8 cellular contexts compared by ENCODE assay signal in the genomic region with DNA sequence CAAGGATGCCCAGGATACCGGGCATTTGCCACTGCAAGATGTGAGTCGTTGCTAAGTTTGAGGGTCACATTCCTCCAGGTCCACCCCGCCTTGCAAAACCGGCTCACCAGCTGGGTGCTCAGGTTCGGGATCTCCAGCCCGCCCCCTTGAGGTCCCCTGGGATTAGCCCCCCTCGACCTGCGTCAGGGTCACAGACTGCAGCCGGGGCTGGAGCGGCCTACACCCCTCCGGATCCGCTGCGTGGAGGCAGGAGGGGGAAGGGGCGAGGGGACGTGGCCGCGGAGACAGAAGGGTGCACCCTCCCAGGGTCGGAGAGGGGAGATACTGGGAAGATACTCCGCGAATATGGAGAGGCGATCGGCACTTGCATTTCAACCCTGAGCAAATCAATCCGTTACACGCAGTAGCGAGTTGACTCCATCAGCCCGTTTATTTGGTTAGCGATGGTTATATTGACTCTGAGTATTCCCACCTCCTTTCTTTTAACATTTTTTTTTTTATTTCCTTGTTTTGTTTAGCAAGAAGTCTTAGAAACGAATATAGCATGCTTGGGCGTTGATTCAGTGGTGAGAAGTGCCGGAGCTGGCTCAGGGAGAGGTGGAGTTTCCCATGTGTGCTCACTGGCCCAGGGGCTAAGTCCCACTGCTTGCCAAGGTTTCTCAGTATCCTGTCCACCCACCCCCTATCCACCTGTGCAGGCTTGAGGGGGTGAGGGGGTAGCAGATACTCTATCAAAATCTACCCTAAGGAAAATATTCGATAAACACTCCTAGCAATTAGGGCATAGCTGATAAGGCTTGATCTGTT. TPM values are rescaled to one million over a fixed set of nuclear protein-coding genes. Genes with fewer than 3 reads are reported as not detected.
A peak's percentile ranks its signal among the peaks of the same experiment; 100 is the strongest.
DNase-seq lines count a peak whose midpoint lies in the region; ATAC-seq, FAIRE-seq and TF ChIP-seq lines count a peak whose summit lies in the region.

No MANE protein-coding gene starts in this region.

- H3K9ac ChIP-seq in IMR-90 (ENCODE audit: low read depth, low read length) (peak overlapping the region; percentile 64), duodenal mucosa (ENCODE audit: low read depth in 1 of 2, low read length in 2 of 2) (peak overlapping the region; percentile 84 to 87), HepG2 (ENCODE audit: insufficient read depth, low read depth, low read length) (peak overlapping the region; percentile 83)

- CTCF ChIA-PET in IMR-90 (lab: Yijun Ruan, JAX) = no interaction called here
- CTCF ChIA-PET in HepG2 (lab: Yijun Ruan, JAX; ENCODE audit: low intra/inter-chr PET ratio, low total read pairs) = interaction anchor here (2.0 kb wide), 1 partner anchor 31 kb away, joined by 5 read pairs; no protein-coding TSS in a partner anchor

- H2AK9ac ChIP-seq in IMR-90 (replicated peaks; ENCODE audit: low read depth, low read length, poor library complexity) = peak overlapping the region; percentile 8

- WGBS in IMR-90 (ENCODE audit: extremely low coverage in 2 of 2, insufficient read length in 1 of 2), 2 experiments = 0% methylated on average over 1 of the region's 31 CpGs; no CpG with 5 or more reads in 1 of the 2 experiments
- 2% methylated on average over 13 of the region's 31 CpGs for WGBS in HepG2 (ENCODE audit: low lambda C conversion rate)
- 1 to 4% (median 2%) methylated on average over 25 to 31 of the region's 31 CpGs for WGBS in stomach, 5 donors

- peak; percentile 68 for FAIRE-seq in HepG2 (lab: Jason Lieb, UNC)

- H3K4me3 ChIP-seq in IMR-90 (ENCODE audit: insufficient read depth, low read depth, low read length) (peak overlapping the region; percentile 63), duodenal mucosa (ENCODE audit: low read depth in 1 of 2, low read length in 2 of 2) (peak overlapping the region; percentile 93 to 97), HepG2 (replicated peaks in 1 of 3; ENCODE audit: insufficient read depth in 1 of 3, low read depth in 2 of 3, low read length in 3 of 3) (peak overlapping the region; percentile 87 to 97 (median 89)), stomach (peak overlapping the region; percentile 69 to 99 (median 96))

- DNase-seq in G401 (ENCODE audit: low spot score) = peak; percentile 50
- DNase-seq in IMR-90 = peak; percentile 75
- DNase-seq in HepG2 (ENCODE audit: low spot score) = peak; percentile 37
- no peak for DNase-seq in stomach
- DNase-seq in OCI-M2 (lab: John Stamatoyannopoulos, UW; ENCODE audit: unreplicated experiment) = no peak

- no peak for TF ChIP-seq RAD21 in IMR-90 (IDR thresholded peaks at IDR 0.05; ENCODE audit: low read length)
- TF ChIP-seq RAD21 in HepG2 (CRISPR knock-in tag; IDR thresholded peaks at IDR 0.05) = no peak

- H3K18ac ChIP-seq in IMR-90 (ENCODE audit: low read depth, low read length) = peak overlapping the region; percentile 11; the same call in 1 of the 2 replicates

- H2AFZ ChIP-seq in IMR-90 (replicated peaks; ENCODE audit: low read length, poor library complexity) (peak overlapping the region; percentile 98), HepG2 (ENCODE audit: low read length) (no peak overlapping the region)

- peak overlapping the region; percentile 35; the same call in 1 of the 2 replicates for H2AK5ac ChIP-seq in IMR-90 (ENCODE audit: low read depth, low read length)

- TF ChIP-seq POLR2A in IMR-90 (IDR thresholded peaks at IDR 0.05; ENCODE audit: low read depth, low read length) (no peak), HepG2 (IDR thresholded peaks at IDR 0.05; ENCODE audit: insufficient read depth in 1 of 2, low read depth in 2 of 2, low read length in 2 of 2) (no peak), stomach (IDR thresholded peaks at IDR 0.05) (no peak)

- POLR2A ChIA-PET in IMR-90 (lab: Charles Lee; ENCODE audit: unreplicated experiment) (interaction anchor here (0.5 to 0.6 kb wide), 2 partner anchors 419 to 1279 kb away, joined by 3 to 15 read pairs; no protein-coding TSS in a partner anchor), HepG2 (lab: Yijun Ruan, JAX) (interaction anchor here (0.6 to 1.9 kb wide), 4 partner anchors 27 to 182 kb away, joined by 3 to 6 read pairs (median 4); a partner anchor contains a TSS)

- H2BK120ac ChIP-seq in IMR-90 (ENCODE audit: low read depth, low read length) = no peak overlapping the region

- H3K79me2 ChIP-seq in HepG2 (ENCODE audit: insufficient read depth, low read length) = peaks cover 32% of the 10 kb centered on the region

- H2BK15ac ChIP-seq in IMR-90 (ENCODE audit: low read depth, low read length) = no peak overlapping the region

- H3K36me3 ChIP-seq in IMR-90 (ENCODE audit: control insufficient read depth, insufficient read depth, low read length) = no peaks in the 10 kb centered on the region
- H3K36me3 ChIP-seq in duodenal mucosa (ENCODE audit: control insufficient read depth in 1 of 2, insufficient read depth in 2 of 2, low read length in 2 of 2) = no peaks in the 10 kb centered on the region
- no peaks in the 10 kb centered on the region for H3K36me3 ChIP-seq in HepG2 (replicated peaks in 1 of 2; ENCODE audit: control insufficient read depth in 1 of 2, insufficient read depth in 2 of 2, low read length in 2 of 2)
- no peaks in the 10 kb centered on the region for H3K36me3 ChIP-seq in stomach

- H4K91ac ChIP-seq in IMR-90 (ENCODE audit: insufficient read depth, low read depth, low read length) = no peak overlapping the region

- peak overlapping the region; percentile 36 to 51; a peak in 2 of 4 replicates for H4K8ac ChIP-seq in IMR-90 (ENCODE audit: low read depth in 2 of 2, low read length in 2 of 2)

- TF ChIP-seq EP300 in HepG2 (IDR thresholded peaks at IDR 0.05; ENCODE audit: low read depth in 2 of 2, low read length in 2 of 2) (no peak), HepG2 (CRISPR knock-in tag; IDR thresholded peaks at IDR 0.05; ENCODE audit: borderline replicate concordance) (no peak), stomach (IDR thresholded peaks at IDR 0.05) (no peak)

- ATAC-seq in GM21515 (IDR thresholded peaks at IDR 0.05; ENCODE audit: unreplicated experiment) = peak; percentile 25
- peak; percentile 42 for ATAC-seq in IMR-90 (ENCODE audit: low read depth)
- ATAC-seq in HepG2 = peak; percentile 66

- H3K4ac ChIP-seq in IMR-90 (ENCODE audit: low read depth, low read length) = peak overlapping the region; percentile 82

- H4K5ac ChIP-seq in IMR-90 (ENCODE audit: low read depth, low read length) = peak overlapping the region; percentile 13; the same call in 1 of the 2 replicates

- H3K4me2 ChIP-seq in IMR-90 (ENCODE audit: low read depth, low read length) (peak overlapping the region; percentile 91), HepG2 (ENCODE audit: low read depth, low read length) (peak overlapping the region; percentile 90)

- dilution Hi-C loops in IMR-90 (cut with HindIII; ENCODE audit: low sequenced_read_pairs, unreplicated experiment) = no loop called here

- peak overlapping the region; percentile 5; the same call in 1 of the 2 replicates for H3K23ac ChIP-seq in IMR-90 (ENCODE audit: low read depth, low read length)

- H3K9me3 ChIP-seq in IMR-90 (ENCODE audit: control insufficient read depth, insufficient read depth, low read length) = no peaks in the 10 kb centered on the region
- H3K9me3 ChIP-seq in duodenal mucosa (ENCODE audit: control insufficient read depth in 1 of 2, low read length in 2 of 2) = no peaks in the 10 kb centered on the region
- no peaks in the 10 kb centered on the region for H3K9me3 ChIP-seq in HepG2 (ENCODE audit: low read length)
- H3K9me3 ChIP-seq in stomach = no peaks in the 10 kb centered on the region

- H4K20me1 ChIP-seq in IMR-90 (ENCODE audit: insufficient read depth, low read length) = peaks cover 9% of the 10 kb centered on the region
- no peaks in the 10 kb centered on the region for H4K20me1 ChIP-seq in HepG2 (ENCODE audit: insufficient read depth, low read length)

- 0 out of 2 replicates have a peak, but pooled peaks have one; percentile 7 for TF ChIP-seq CTCF in IMR-90 (conservative IDR thresholded peaks at IDR 0.05; ENCODE audit: low read depth, low read length)
- TF ChIP-seq CTCF in VCaP (conservative IDR thresholded peaks at IDR 0.05) = peak; percentile 35; the same call in 1 of the 2 replicates
- peak; percentile 75 for TF ChIP-seq CTCF in HepG2 (CRISPR knock-in tag; IDR thresholded peaks at IDR 0.05)
- no peak for TF ChIP-seq CTCF in stomach (IDR thresholded peaks at IDR 0.05)

- BruUV-seq in IMR-90 (replicated peaks; lab: Mats Ljungman, UMichigan) = no TSS peak
- BruUV-seq in HepG2 (replicated peaks; lab: Mats Ljungman, UMichigan) = no TSS peak

- in situ Hi-C loops in G401 (cut with HindIII; ENCODE audit: low sequenced_read_pairs) (no loop called here), IMR-90 (cut with MboI; ENCODE audit: low sequenced_read_pairs) (no loop called here), HepG2 (cut with HindIII; ENCODE audit: extremely low pct_ligation_motif_present, low pct_unique_long_range_greater_than_20kb) (no loop called here)

- no peak overlapping the region; the same call in 1 of the 2 replicates for H3K14ac ChIP-seq in IMR-90 (replicated peaks; ENCODE audit: low read depth, low read length)

- H2BK5ac ChIP-seq in IMR-90 (ENCODE audit: low read depth, low read length, poor library complexity, severe bottlenecking) = peak overlapping the region; percentile 29

- H3K27me3 ChIP-seq in IMR-90 (ENCODE audit: control insufficient read depth, insufficient read depth, low read length) (no peaks in the 10 kb centered on the region; the same call in 1 of the 2 replicates), duodenal mucosa (ENCODE audit: control insufficient read depth in 1 of 2, insufficient read depth in 2 of 2, low read length in 2 of 2) (no peaks in the 10 kb centered on the region), HepG2 (ENCODE audit: control insufficient read depth in 1 of 2, insufficient read depth in 2 of 2, low read length in 2 of 2) (no peaks in the 10 kb centered on the region; a peak in 1 of 5 replicates), stomach (no peaks in the 10 kb centered on the region)

- H3K27ac ChIP-seq in IMR-90 (ENCODE audit: insufficient read depth, low read length) (peak overlapping the region; percentile 54), VCaP (peak overlapping the region; percentile 92), duodenal mucosa (ENCODE audit: low read depth, low read length) (peak overlapping the region; percentile 87), HepG2 (ENCODE audit: extremely low read length, insufficient read depth, low read length) (peak overlapping the region; percentile 91), stomach (peak overlapping the region; percentile 95 to 98 (median 96))

- intact Hi-C loops in IMR-90 (cut with micrococcal nuclease) (no loop called here), HepG2 (cut with micrococcal nuclease; ENCODE audit: unreplicated experiment) (loop anchor here (5.0 kb wide), 1 partner anchor 37 kb away; a partner anchor contains a TSS), stomach (cut with DNase I; ENCODE audit: low total_unique reads) (no loop called here)

- H2BK20ac ChIP-seq in IMR-90 (ENCODE audit: low read depth, low read length) = no peak overlapping the region

- no peaks in the 10 kb centered on the region for H3K9me1 ChIP-seq in IMR-90 (ENCODE audit: insufficient read depth, low read length)

- peaks cover 12 to 34% of the 10 kb centered on the region in 2 experiments for H3K79me1 ChIP-seq in IMR-90 (ENCODE audit: low read depth in 1 of 2, low read length in 2 of 2)

- peaks cover 1% of the 10 kb centered on the region for H3K4me1 ChIP-seq in IMR-90 (ENCODE audit: control insufficient read depth, insufficient read depth, low read length)
- peaks cover 18 to 39% of the 10 kb centered on the region in 2 donors for H3K4me1 ChIP-seq in duodenal mucosa (ENCODE audit: control insufficient read depth in 1 of 2, insufficient read depth in 2 of 2, low read length in 2 of 2)
- H3K4me1 ChIP-seq in HepG2 (ENCODE audit: insufficient read depth, low read length) = peaks cover 63% of the 10 kb centered on the region
- H3K4me1 ChIP-seq in stomach = peaks cover 14 to 51% (median 30%) of the 10 kb centered on the region in 4 donors

- no peak overlapping the region for H3K56ac ChIP-seq in IMR-90 (ENCODE audit: extremely low read depth, insufficient read depth, low read length)

RNA-seq across cellular contexts. Expression of a gene that starts 1.0 kb away (rescaled TPM):
- 3.3 and 6.8 TPM in 2 replicates for total RNA-seq in G401 (2014; rRNA removed; shearing (Covaris generic))
- total RNA-seq in IMR-90 (2012; rRNA removed) (6.3 and 7.2 TPM in 2 replicates), HepG2 (2016; rRNA removed; fragmentation: Illumina TruSeq; extraction: Trizol) (5.1 TPM in 2 replicates), stomach (10 to 100 TPM in 3 of 5 donors, 1 to 10 TPM in 1, not detected in 1; 8.2 to 22.5 (median 12.6) TPM)
- polyA plus RNA-seq in IMR-90 (2012; rRNA removed) (10.9 and 13.9 TPM in 2 replicates), HepG2 (2011; rRNA removed) (22.7 and 24.1 TPM in 2 replicates), stomach (1 to 10 TPM; 7.5 to 9.2 (median 8.8) TPM)
- polyA plus RNA-seq in IMR-90 (2012; cell fraction: cytosol; rRNA removed) = 4.7 and 5.3 TPM in 2 replicates
- polyA plus RNA-seq in IMR-90 (2012; cell fraction: nucleus; rRNA removed; ENCODE audit: low replicate concordance) = 3.4 and 12.2 TPM in 2 replicates
- total RNA-seq in HepG2 (2016; cell fraction: cytosol; rRNA removed; fragmentation: Illumina TruSeq; extraction: Trizol; ENCODE audit: low read depth) = 8.0 and 10.6 TPM in 2 replicates
- total RNA-seq in HepG2 (2016; cell fraction: insoluble cytoplasmic fraction; rRNA removed; fragmentation: Illumina TruSeq; extraction: Trizol) = 5.5 and 7.2 TPM in 2 replicates
- total RNA-seq in HepG2 (2016; cell fraction: membrane; rRNA removed; fragmentation: Illumina TruSeq; extraction: Trizol) = 11.6 and 12.1 TPM in 2 replicates
- 10.4 and 11.8 TPM in 2 replicates for total RNA-seq in HepG2 (2016; cell fraction: nucleus; rRNA removed; fragmentation: Illumina TruSeq; extraction: Trizol)
- polyA plus RNA-seq in HepG2 (2011; cell fraction: cytosol; rRNA removed) = 9.2 and 17.6 TPM in 2 replicates
- polyA plus RNA-seq in HepG2 (2011; cell fraction: nucleus; rRNA removed) = 6.2 and 9.8 TPM in 2 replicates
- 17.1 and 17.4 TPM in 2 replicates for polyA plus RNA-seq in HepG2 (2012)
- polyA plus RNA-seq in HepG2 (2016; cell fraction: cytosol; fragmentation: Illumina TruSeq; extraction: Trizol; ENCODE audit: low read depth) = 23.1 and 23.9 TPM in 2 replicates
- 12.2 and 18.4 TPM in 2 replicates for polyA plus RNA-seq in HepG2 (2016; cell fraction: insoluble cytoplasmic fraction; fragmentation: Illumina TruSeq; extraction: Trizol; ENCODE audit: low read depth)
- 23.8 and 24.7 TPM in 2 replicates for polyA plus RNA-seq in HepG2 (2016; cell fraction: membrane; fragmentation: Illumina TruSeq; extraction: Trizol; ENCODE audit: low read depth)
- 25.5 and 26.4 TPM in 2 replicates for polyA plus RNA-seq in HepG2 (2016; cell fraction: nucleus; fragmentation: Illumina TruSeq; extraction: Trizol; ENCODE audit: insufficient read depth, low read depth)
- polyA minus RNA-seq in HepG2 (2011; rRNA and poly(A)+ RNA removed; ENCODE audit: low replicate concordance) = 7.5 and 12.0 TPM in 2 replicates
- polyA minus RNA-seq in HepG2 (2011; cell fraction: cytosol; rRNA and poly(A)+ RNA removed) = 6.8 and 9.2 TPM in 2 replicates
- 12.5 and 21.0 TPM in 2 replicates for polyA minus RNA-seq in HepG2 (2011; cell fraction: nucleus; rRNA and poly(A)+ RNA removed)

RNA-seq across cellular contexts. Expression of a gene that starts 35.4 kb away (rescaled TPM):
- 16.6 and 16.7 TPM in 2 replicates for total RNA-seq in G401 (2014; rRNA removed; shearing (Covaris generic))
- 40.8 and 45.2 TPM in 2 replicates for total RNA-seq in IMR-90 (2012; rRNA removed)
- polyA plus RNA-seq in IMR-90 (2012; rRNA removed) = 19.0 and 20.1 TPM in 2 replicates
- 14.0 and 20.3 TPM in 2 replicates for polyA plus RNA-seq in IMR-90 (2012; cell fraction: cytosol; rRNA removed)
- polyA plus RNA-seq in IMR-90 (2012; cell fraction: nucleus; rRNA removed; ENCODE audit: low replicate concordance) = 4.2 and 13.3 TPM in 2 replicates
- 10.7 and 17.4 TPM in 2 replicates for total RNA-seq in HepG2 (2016; rRNA removed; fragmentation: Illumina TruSeq; extraction: Trizol)
- total RNA-seq in HepG2 (2016; cell fraction: cytosol; rRNA removed; fragmentation: Illumina TruSeq; extraction: Trizol; ENCODE audit: low read depth) = 6.5 and 7.9 TPM in 2 replicates
- 11.7 and 17.3 TPM in 2 replicates for total RNA-seq in HepG2 (2016; cell fraction: insoluble cytoplasmic fraction; rRNA removed; fragmentation: Illumina TruSeq; extraction: Trizol)
- total RNA-seq in HepG2 (2016; cell fraction: membrane; rRNA removed; fragmentation: Illumina TruSeq; extraction: Trizol) = 13.3 and 14.5 TPM in 2 replicates
- total RNA-seq in HepG2 (2016; cell fraction: nucleus; rRNA removed; fragmentation: Illumina TruSeq; extraction: Trizol) = 13.1 and 13.5 TPM in 2 replicates
- 18.2 and 19.1 TPM in 2 replicates for polyA plus RNA-seq in HepG2 (2011; rRNA removed)
- polyA plus RNA-seq in HepG2 (2011; cell fraction: cytosol; rRNA removed) = 15.4 and 21.8 TPM in 2 replicates
- 5.0 and 8.8 TPM in 2 replicates for polyA plus RNA-seq in HepG2 (2011; cell fraction: nucleus; rRNA removed)
- 10.7 and 14.3 TPM in 2 replicates for polyA plus RNA-seq in HepG2 (2012)
- 7.2 and 7.5 TPM in 2 replicates for polyA plus RNA-seq in HepG2 (2016; cell fraction: cytosol; fragmentation: Illumina TruSeq; extraction: Trizol; ENCODE audit: low read depth)
- 9.4 and 9.8 TPM in 2 replicates for polyA plus RNA-seq in HepG2 (2016; cell fraction: insoluble cytoplasmic fraction; fragmentation: Illumina TruSeq; extraction: Trizol; ENCODE audit: low read depth)
- 10.5 and 10.9 TPM in 2 replicates for polyA plus RNA-seq in HepG2 (2016; cell fraction: membrane; fragmentation: Illumina TruSeq; extraction: Trizol; ENCODE audit: low read depth)
- polyA plus RNA-seq in HepG2 (2016; cell fraction: nucleus; fragmentation: Illumina TruSeq; extraction: Trizol; ENCODE audit: insufficient read depth, low read depth) = 18.7 and 19.3 TPM in 2 replicates
- 31.7 and 32.4 TPM in 2 replicates for polyA minus RNA-seq in HepG2 (2011; rRNA and poly(A)+ RNA removed; ENCODE audit: low replicate concordance)
- polyA minus RNA-seq in HepG2 (2011; cell fraction: cytosol; rRNA and poly(A)+ RNA removed) = 11.4 and 11.6 TPM in 2 replicates
- 9.3 and 10.9 TPM in 2 replicates for polyA minus RNA-seq in HepG2 (2011; cell fraction: nucleus; rRNA and poly(A)+ RNA removed)
- 10 to 100 TPM in 4 of 5 donors, not detected in 1; 10.3 to 55.3 (median 40.0) TPM for total RNA-seq in stomach
- 10 to 100 TPM; 12.7 to 18.8 (median 18.3) TPM for polyA plus RNA-seq in stomach

Comparison
In these comparisons a context has a peak if more than half of its experiments do, and no peak if none do; other contexts are left out.
1. DNase-seq: peak in G401 (single experiment), IMR-90 (single experiment) and HepG2 (single experiment); none in stomach (single experiment) and OCI-M2 (single experiment).
2. CTCF ChIP-seq: peak in IMR-90 (single experiment), VCaP (single experiment) and HepG2 (single experiment); none in stomach (0 of 7).
3. Peak in every context shown above with its lines, with median percentiles within 50 percentile points of each other: ATAC-seq, H3K27ac ChIP-seq, H3K4me3 ChIP-seq and H3K9ac ChIP-seq.